Comparison of ENCODE assay signal across 1 cellular context in the genomic region with DNA sequence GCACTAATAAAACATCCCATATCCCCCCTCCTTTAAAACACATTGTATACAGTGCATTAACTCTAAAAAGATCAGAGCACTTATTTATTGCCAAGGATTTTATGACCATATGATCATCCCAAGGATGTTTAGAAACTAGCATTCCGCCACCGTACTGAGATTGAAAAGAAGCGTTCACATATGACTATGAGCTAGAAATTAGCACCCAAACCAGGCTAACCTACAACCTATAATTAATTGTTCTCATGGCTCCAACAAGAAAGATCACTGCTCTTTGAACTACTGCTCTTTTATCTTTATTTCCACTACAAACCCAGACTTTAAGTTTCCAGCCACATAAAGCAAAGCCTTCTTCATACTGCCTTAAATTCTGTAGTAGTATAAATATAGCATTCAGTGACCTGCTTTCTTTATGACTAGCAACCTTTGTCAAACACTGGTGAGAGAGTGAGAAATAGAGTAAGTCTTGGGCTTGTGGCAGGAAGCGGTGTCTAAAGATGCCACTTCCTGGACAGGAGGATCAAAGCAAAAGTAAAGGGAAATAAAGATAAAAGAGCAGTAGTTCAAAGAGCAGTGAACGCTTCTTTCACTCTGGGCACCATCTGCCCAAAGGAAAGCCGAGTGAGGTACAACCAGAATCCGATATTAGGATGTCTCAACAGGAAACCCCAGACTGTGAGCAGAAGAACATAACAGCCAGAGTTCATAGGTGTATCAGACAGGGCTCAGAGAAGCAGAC.
TF ChIP-seq lines count a peak whose summit lies in the region.

No MANE protein-coding gene starts in this region.

TF ChIP-seq in GM12878, 131 proteins besides CTCF, POLR2A, EP300 and RAD21 (continued from another document and continues in another):
- TF ChIP-seq, protein P1, sequence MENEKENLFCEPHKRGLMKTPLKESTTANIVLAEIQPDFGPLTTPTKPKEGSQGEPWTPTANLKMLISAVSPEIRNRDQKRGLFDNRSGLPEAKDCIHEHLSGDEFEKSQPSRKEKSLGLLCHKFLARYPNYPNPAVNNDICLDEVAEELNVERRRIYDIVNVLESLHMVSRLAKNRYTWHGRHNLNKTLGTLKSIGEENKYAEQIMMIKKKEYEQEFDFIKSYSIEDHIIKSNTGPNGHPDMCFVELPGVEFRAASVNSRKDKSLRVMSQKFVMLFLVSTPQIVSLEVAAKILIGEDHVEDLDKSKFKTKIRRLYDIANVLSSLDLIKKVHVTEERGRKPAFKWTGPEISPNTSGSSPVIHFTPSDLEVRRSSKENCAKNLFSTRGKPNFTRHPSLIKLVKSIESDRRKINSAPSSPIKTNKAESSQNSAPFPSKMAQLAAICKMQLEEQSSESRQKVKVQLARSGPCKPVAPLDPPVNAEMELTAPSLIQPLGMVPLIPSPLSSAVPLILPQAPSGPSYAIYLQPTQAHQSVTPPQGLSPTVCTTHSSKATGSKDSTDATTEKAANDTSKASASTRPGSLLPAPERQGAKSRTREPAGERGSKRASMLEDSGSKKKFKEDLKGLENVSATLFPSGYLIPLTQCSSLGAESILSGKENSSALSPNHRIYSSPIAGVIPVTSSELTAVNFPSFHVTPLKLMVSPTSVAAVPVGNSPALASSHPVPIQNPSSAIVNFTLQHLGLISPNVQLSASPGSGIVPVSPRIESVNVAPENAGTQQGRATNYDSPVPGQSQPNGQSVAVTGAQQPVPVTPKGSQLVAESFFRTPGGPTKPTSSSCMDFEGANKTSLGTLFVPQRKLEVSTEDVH (IDR thresholded peaks at IDR 0.05; ENCODE audit: low read depth, partially characterized antibody): no peak
- TF ChIP-seq POLR2AphosphoS2 (IDR thresholded peaks at IDR 0.05; ENCODE audit: low read depth, low read length) (no peak), ZNF217 (IDR thresholded peaks at IDR 0.05) (no peak), GATAD2B (conservative IDR thresholded peaks at IDR 0.05; ENCODE audit: low read depth) (no peak), ZBED1 (IDR thresholded peaks at IDR 0.05; ENCODE audit: borderline replicate concordance) (peak; percentile 78; the same call in 1 of the 2 replicates), FOXM1 (IDR thresholded peaks at IDR 0.05; ENCODE audit: low read depth, low read length) (peak; percentile 92), EZH2 (IDR thresholded peaks at IDR 0.05; ENCODE audit: borderline replicate concordance, control insufficient read depth, low read depth, low read length) (no peak), STAT3 (IDR thresholded peaks at IDR 0.05; ENCODE audit: low read depth, low read length) (0 out of 2 replicates have a peak, but pooled peaks have one; percentile 18), POLR2AphosphoS5 (IDR thresholded peaks at IDR 0.05; ENCODE audit: low read length) (no peak), CEBPB (IDR thresholded peaks at IDR 0.05; ENCODE audit: borderline replicate concordance in 1 of 2, low read depth in 2 of 2, low read length in 2 of 2) (peak in 1 of 2 experiments; percentile 80; a peak in 1 of 4 replicates), TCF7 (IDR thresholded peaks at IDR 0.05; ENCODE audit: borderline replicate concordance) (peak; percentile 99), NR2F1 (conservative IDR thresholded peaks at IDR 0.05) (peak; percentile 86), SREBF1 (IDR thresholded peaks at IDR 0.05; ENCODE audit: low read length) (no peak), SREBF2 (IDR thresholded peaks at IDR 0.05; ENCODE audit: low read length) (no peak), MXI1 (IDR thresholded peaks at IDR 0.05; ENCODE audit: low read depth, low read length) (no peak), HDAC6 (IDR thresholded peaks at IDR 0.05; ENCODE audit: unreplicated experiment) (no peak), ZNF207 (IDR thresholded peaks at IDR 0.05; ENCODE audit: borderline replicate concordance) (no peak), RFX5 (IDR thresholded peaks at IDR 0.05; ENCODE audit: low read depth, low read length) (no peak)
- TF ChIP-seq, protein P2, sequence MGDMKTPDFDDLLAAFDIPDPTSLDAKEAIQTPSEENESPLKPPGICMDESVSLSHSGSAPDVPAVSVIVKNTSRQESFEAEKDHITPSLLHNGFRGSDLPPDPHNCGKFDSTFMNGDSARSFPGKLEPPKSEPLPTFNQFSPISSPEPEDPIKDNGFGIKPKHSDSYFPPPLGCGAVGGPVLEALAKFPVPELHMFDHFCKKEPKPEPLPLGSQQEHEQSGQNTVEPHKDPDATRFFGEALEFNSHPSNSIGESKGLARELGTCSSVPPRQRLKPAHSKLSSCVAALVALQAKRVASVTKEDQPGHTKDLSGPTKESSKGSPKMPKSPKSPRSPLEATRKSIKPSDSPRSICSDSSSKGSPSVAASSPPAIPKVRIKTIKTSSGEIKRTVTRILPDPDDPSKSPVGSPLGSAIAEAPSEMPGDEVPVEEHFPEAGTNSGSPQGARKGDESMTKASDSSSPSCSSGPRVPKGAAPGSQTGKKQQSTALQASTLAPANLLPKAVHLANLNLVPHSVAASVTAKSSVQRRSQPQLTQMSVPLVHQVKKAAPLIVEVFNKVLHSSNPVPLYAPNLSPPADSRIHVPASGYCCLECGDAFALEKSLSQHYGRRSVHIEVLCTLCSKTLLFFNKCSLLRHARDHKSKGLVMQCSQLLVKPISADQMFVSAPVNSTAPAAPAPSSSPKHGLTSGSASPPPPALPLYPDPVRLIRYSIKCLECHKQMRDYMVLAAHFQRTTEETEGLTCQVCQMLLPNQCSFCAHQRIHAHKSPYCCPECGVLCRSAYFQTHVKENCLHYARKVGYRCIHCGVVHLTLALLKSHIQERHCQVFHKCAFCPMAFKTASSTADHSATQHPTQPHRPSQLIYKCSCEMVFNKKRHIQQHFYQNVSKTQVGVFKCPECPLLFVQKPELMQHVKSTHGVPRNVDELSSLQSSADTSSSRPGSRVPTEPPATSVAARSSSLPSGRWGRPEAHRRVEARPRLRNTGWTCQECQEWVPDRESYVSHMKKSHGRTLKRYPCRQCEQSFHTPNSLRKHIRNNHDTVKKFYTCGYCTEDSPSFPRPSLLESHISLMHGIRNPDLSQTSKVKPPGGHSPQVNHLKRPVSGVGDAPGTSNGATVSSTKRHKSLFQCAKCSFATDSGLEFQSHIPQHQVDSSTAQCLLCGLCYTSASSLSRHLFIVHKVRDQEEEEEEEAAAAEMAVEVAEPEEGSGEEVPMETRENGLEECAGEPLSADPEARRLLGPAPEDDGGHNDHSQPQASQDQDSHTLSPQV (IDR thresholded peaks at IDR 0.05): no peak
- TF ChIP-seq, protein P3, sequence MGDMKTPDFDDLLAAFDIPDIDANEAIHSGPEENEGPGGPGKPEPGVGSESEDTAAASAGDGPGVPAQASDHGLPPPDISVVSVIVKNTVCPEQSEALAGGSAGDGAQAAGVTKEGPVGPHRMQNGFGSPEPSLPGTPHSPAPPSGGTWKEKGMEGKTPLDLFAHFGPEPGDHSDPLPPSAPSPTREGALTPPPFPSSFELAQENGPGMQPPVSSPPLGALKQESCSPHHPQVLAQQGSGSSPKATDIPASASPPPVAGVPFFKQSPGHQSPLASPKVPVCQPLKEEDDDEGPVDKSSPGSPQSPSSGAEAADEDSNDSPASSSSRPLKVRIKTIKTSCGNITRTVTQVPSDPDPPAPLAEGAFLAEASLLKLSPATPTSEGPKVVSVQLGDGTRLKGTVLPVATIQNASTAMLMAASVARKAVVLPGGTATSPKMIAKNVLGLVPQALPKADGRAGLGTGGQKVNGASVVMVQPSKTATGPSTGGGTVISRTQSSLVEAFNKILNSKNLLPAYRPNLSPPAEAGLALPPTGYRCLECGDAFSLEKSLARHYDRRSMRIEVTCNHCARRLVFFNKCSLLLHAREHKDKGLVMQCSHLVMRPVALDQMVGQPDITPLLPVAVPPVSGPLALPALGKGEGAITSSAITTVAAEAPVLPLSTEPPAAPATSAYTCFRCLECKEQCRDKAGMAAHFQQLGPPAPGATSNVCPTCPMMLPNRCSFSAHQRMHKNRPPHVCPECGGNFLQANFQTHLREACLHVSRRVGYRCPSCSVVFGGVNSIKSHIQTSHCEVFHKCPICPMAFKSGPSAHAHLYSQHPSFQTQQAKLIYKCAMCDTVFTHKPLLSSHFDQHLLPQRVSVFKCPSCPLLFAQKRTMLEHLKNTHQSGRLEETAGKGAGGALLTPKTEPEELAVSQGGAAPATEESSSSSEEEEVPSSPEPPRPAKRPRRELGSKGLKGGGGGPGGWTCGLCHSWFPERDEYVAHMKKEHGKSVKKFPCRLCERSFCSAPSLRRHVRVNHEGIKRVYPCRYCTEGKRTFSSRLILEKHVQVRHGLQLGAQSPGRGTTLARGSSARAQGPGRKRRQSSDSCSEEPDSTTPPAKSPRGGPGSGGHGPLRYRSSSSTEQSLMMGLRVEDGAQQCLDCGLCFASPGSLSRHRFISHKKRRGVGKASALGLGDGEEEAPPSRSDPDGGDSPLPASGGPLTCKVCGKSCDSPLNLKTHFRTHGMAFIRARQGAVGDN (IDR thresholded peaks at IDR 0.05): no peak
- TF ChIP-seq, protein P4, sequence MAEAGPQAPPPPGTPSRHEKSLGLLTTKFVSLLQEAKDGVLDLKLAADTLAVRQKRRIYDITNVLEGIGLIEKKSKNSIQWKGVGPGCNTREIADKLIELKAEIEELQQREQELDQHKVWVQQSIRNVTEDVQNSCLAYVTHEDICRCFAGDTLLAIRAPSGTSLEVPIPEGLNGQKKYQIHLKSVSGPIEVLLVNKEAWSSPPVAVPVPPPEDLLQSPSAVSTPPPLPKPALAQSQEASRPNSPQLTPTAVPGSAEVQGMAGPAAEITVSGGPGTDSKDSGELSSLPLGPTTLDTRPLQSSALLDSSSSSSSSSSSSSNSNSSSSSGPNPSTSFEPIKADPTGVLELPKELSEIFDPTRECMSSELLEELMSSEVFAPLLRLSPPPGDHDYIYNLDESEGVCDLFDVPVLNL (IDR thresholded peaks at IDR 0.05; ENCODE audit: low read depth, low read length): no peak
- TF ChIP-seq, protein P5, sequence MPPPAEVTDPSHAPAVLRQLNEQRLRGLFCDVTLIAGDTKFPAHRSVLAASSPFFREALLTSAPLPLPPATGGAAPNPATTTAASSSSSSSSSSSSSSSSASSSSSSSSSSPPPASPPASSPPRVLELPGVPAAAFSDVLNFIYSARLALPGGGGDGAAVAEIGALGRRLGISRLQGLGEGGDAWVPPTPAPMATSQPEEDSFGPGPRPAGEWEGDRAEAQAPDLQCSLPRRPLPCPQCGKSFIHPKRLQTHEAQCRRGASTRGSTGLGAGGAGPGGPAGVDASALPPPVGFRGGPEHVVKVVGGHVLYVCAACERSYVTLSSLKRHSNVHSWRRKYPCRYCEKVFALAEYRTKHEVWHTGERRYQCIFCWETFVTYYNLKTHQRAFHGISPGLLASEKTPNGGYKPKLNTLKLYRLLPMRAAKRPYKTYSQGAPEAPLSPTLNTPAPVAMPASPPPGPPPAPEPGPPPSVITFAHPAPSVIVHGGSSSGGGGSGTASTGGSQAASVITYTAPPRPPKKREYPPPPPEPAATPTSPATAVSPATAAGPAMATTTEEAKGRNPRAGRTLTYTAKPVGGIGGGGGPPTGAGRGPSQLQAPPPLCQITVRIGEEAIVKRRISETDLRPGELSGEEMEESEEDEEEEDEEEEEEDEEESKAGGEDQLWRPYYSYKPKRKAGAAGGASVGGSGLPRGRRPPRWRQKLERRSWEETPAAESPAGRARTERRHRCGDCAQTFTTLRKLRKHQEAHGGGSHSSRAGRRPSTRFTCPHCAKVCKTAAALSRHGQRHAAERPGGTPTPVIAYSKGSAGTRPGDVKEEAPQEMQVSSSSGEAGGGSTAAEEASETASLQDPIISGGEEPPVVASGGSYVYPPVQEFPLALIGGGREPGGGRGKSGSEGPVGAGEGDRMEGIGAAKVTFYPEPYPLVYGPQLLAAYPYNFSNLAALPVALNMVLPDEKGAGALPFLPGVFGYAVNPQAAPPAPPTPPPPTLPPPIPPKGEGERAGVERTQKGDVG (CRISPR knock-in tag; IDR thresholded peaks at IDR 0.05): no peak
- TF ChIP-seq, protein P6, sequence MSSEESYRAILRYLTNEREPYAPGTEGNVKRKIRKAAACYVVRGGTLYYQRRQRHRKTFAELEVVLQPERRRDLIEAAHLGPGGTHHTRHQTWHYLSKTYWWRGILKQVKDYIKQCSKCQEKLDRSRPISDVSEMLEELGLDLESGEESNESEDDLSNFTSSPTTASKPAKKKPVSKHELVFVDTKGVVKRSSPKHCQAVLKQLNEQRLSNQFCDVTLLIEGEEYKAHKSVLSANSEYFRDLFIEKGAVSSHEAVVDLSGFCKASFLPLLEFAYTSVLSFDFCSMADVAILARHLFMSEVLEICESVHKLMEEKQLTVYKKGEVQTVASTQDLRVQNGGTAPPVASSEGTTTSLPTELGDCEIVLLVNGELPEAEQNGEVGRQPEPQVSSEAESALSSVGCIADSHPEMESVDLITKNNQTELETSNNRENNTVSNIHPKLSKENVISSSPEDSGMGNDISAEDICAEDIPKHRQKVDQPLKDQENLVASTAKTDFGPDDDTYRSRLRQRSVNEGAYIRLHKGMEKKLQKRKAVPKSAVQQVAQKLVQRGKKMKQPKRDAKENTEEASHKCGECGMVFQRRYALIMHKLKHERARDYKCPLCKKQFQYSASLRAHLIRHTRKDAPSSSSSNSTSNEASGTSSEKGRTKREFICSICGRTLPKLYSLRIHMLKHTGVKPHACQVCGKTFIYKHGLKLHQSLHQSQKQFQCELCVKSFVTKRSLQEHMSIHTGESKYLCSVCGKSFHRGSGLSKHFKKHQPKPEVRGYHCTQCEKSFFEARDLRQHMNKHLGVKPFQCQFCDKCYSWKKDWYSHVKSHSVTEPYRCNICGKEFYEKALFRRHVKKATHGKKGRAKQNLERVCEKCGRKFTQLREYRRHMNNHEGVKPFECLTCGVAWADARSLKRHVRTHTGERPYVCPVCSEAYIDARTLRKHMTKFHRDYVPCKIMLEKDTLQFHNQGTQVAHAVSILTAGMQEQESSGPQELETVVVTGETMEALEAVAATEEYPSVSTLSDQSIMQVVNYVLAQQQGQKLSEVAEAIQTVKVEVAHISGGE (CRISPR knock-in tag; IDR thresholded peaks at IDR 0.05): no peak
- TF ChIP-seq, protein P7, sequence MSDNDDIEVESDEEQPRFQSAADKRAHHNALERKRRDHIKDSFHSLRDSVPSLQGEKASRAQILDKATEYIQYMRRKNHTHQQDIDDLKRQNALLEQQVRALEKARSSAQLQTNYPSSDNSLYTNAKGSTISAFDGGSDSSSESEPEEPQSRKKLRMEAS (IDR thresholded peaks at IDR 0.05; ENCODE audit: low read depth, low read length): no peak
- TF ChIP-seq, protein P8, sequence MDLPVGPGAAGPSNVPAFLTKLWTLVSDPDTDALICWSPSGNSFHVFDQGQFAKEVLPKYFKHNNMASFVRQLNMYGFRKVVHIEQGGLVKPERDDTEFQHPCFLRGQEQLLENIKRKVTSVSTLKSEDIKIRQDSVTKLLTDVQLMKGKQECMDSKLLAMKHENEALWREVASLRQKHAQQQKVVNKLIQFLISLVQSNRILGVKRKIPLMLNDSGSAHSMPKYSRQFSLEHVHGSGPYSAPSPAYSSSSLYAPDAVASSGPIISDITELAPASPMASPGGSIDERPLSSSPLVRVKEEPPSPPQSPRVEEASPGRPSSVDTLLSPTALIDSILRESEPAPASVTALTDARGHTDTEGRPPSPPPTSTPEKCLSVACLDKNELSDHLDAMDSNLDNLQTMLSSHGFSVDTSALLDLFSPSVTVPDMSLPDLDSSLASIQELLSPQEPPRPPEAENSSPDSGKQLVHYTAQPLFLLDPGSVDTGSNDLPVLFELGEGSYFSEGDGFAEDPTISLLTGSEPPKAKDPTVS (IDR thresholded peaks at IDR 0.05; ENCODE audit: low read depth, low read length): no peak
